ENCODE assay signal across 12 cellular contexts in genomic region chr11:93686226-93686625, GRCh38.
"Had no signal": no experiment of that assay in that cellular context is flagged by ENCODE, and none has a peak within 500 bp of the region (broad histone marks: within the 10 kb centered on the region; RNA-seq: fewer than 3 reads in every experiment).

No MANE protein-coding gene starts in this region.

- DNase-seq: activated B cell treated with CpG ODN at 0.5 μM for 24 hours; activated CD4-positive, alpha-beta T cell treated with anti-CD3 and anti-CD28 coated beads for 48 hours; activated CD8-positive, alpha-beta T cell treated with anti-CD3 and anti-CD28 coated beads for 36 hours; activated naive CD4-positive, alpha-beta T cell treated with Interleukin-2 at 50 U/mL for 16 hours; hippocampal formation; left lung; mesendoderm; ovary; right lobe of liver; stimulated activated CD4-positive, alpha-beta T cell treated with anti-CD3 and anti-CD28 coated beads, Interleukin-2, amount 100 ng/mL, for 24 hours; transverse colon had no signal

- H3K27me3 ChIP-seq: cardiac muscle cell, left lung, ovary, right lobe of liver, transverse colon had no signal

- H3K36me3 ChIP-seq: ovary had no signal

- H3K27ac ChIP-seq: cardiac muscle cell, ovary, right lobe of liver, transverse colon had no signal

- H3K9me3 ChIP-seq: left lung, ovary, right lobe of liver, transverse colon had no signal

- H3K4me1 ChIP-seq: right lobe of liver, transverse colon had no signal

- H3K4me3 ChIP-seq: cardiac muscle cell, left lung, ovary, right lobe of liver, transverse colon had no signal
